In the genomic region with DNA sequence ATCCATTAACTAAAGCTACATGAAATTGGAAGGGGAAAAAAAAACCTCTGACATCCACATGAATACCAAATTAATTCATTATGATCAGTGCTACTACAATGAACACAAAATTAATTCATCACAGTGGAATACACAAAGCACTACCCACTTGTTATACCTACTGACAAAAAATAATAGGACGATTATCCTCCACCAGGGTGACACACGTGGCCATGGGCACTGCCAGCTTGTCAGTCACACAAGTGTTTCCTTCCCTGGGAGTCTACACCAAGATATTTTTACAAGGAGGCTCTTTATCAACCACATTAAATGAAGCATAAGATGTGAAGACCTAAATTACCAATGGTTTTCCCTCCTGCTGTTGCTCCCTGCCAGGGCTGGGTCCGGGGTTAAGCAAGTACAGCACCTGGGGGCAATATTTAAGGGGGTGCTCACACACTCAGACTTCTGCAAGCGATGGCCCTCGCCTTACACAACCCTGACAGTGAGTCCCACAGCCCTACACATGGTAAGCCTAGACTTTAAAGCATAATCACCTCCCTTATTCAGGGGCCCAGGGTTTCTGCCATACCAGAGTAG, we compare ENCODE assay signal across 2 cellular contexts.
TF ChIP-seq lines count a peak whose summit lies in the region.

No MANE protein-coding gene starts in this region.

TF ChIP-seq in IMR-90, 13 proteins besides CTCF, POLR2A, EP300 and RAD21:
- TF ChIP-seq MAZ (IDR thresholded peaks at IDR 0.05; ENCODE audit: borderline replicate concordance, low read depth, low read length): no peak
- no peak for TF ChIP-seq CHD1 (IDR thresholded peaks at IDR 0.05; ENCODE audit: low read depth, low read length)
- TF ChIP-seq BHLHE40 (IDR thresholded peaks at IDR 0.05; ENCODE audit: low read depth, low read length): no peak
- TF ChIP-seq NFE2L2 (IDR thresholded peaks at IDR 0.05; ENCODE audit: low read depth, low read length): no peak
- no peak for TF ChIP-seq USF2 (IDR thresholded peaks at IDR 0.05; ENCODE audit: low read depth, low read length)
- TF ChIP-seq FOS (IDR thresholded peaks at IDR 0.05; ENCODE audit: low read depth, low read length): no peak
- no peak for TF ChIP-seq SMC3 (IDR thresholded peaks at IDR 0.05; ENCODE audit: low read depth, low read length)
- TF ChIP-seq RCOR1 (IDR thresholded peaks at IDR 0.05; ENCODE audit: insufficient replicate concordance, low read length): no peak
- no peak for TF ChIP-seq MAFK (IDR thresholded peaks at IDR 0.05; ENCODE audit: low read depth, low read length)
- TF ChIP-seq MXI1 (IDR thresholded peaks at IDR 0.05; ENCODE audit: borderline replicate concordance, low read depth, low read length): no peak
- TF ChIP-seq CEBPB (IDR thresholded peaks at IDR 0.05; ENCODE audit: low read depth, low read length): no peak
TF ChIP-seq in IMR-90: peak in this region for 0.

TF ChIP-seq in WTC11, 78 proteins besides CTCF, POLR2A, EP300 and RAD21:
- TF ChIP-seq EMX1 (CRISPR knock-in tag; IDR thresholded peaks at IDR 0.05) (no peak), TCF7 (CRISPR knock-in tag; IDR thresholded peaks at IDR 0.05; ENCODE audit: low read depth) (no peak), ZNF416 (CRISPR knock-in tag; IDR thresholded peaks at IDR 0.05) (no peak), ELF4 (CRISPR knock-in tag; IDR thresholded peaks at IDR 0.05; ENCODE audit: low read depth) (no peak), NR2C2 (CRISPR knock-in tag; IDR thresholded peaks at IDR 0.05) (no peak), MXD4 (CRISPR knock-in tag; IDR thresholded peaks at IDR 0.05; ENCODE audit: borderline replicate concordance) (no peak), PRDM15 (CRISPR knock-in tag; IDR thresholded peaks at IDR 0.05) (no peak), ZMAT4 (CRISPR knock-in tag; IDR thresholded peaks at IDR 0.05) (no peak), GABPB1 (CRISPR knock-in tag; IDR thresholded peaks at IDR 0.05) (no peak), ZNF281 (CRISPR knock-in tag; IDR thresholded peaks at IDR 0.05) (no peak)
- TF ChIP-seq, protein P1, sequence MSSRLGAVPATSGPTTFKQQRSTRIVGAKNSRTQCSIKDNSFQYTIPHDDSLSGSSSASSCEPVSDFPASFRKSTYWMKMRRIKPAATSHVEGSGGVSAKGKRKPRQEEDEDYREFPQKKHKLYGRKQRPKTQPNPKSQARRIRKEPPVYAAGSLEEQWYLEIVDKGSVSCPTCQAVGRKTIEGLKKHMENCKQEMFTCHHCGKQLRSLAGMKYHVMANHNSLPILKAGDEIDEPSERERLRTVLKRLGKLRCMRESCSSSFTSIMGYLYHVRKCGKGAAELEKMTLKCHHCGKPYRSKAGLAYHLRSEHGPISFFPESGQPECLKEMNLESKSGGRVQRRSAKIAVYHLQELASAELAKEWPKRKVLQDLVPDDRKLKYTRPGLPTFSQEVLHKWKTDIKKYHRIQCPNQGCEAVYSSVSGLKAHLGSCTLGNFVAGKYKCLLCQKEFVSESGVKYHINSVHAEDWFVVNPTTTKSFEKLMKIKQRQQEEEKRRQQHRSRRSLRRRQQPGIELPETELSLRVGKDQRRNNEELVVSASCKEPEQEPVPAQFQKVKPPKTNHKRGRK (CRISPR knock-in tag; IDR thresholded peaks at IDR 0.05; ENCODE audit: borderline replicate concordance): no peak
